ENCODE assay signal across 2 cellular contexts in genomic region chr7:140541176-140541512, GRCh38.
A peak's percentile ranks its signal among the peaks of the same experiment; 100 is the strongest.
TF ChIP-seq lines count a peak whose summit lies in the region.

No MANE protein-coding gene starts in this region.

TF ChIP-seq in HEK293, 187 proteins besides CTCF, POLR2A, EP300 and RAD21 (continued from another document):
- TF ChIP-seq ZNF626 (tag by site-specific recombination; IDR thresholded peaks at IDR 0.05) = no peak
- TF ChIP-seq ZNF140 (tag by site-specific recombination; IDR thresholded peaks at IDR 0.05) = no peak
- TF ChIP-seq, protein P1, sequence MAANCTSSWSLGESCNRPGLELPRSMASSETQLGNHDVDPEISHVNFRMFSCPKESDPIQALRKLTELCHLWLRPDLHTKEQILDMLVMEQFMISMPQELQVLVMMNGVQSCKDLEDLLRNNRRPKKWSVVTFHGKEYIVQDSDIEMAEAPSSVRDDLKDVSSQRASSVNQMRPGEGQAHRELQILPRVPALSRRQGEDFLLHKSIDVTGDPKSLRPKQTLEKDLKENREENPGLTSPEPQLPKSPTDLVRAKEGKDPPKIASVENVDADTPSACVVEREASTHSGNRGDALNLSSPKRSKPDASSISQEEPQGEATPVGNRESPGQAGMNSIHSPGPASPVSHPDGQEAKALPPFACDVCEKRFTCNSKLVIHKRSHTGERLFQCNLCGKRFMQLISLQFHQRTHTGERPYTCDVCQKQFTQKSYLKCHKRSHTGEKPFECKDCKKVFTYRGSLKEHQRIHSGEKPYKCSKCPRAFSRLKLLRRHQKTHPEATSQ (tag by site-specific recombination; IDR thresholded peaks at IDR 0.05) = no peak
- TF ChIP-seq ZNF121 (tag by site-specific recombination; IDR thresholded peaks at IDR 0.05) = no peak
- TF ChIP-seq ZFHX2 (tag by site-specific recombination; conservative IDR thresholded peaks at IDR 0.05) = peak; percentile 68
- peak; percentile 42; the same call in 1 of the 2 replicates for TF ChIP-seq ZNF692 (tag by site-specific recombination; IDR thresholded peaks at IDR 0.05)

TF ChIP-seq in HepG2, 621 proteins besides CTCF, POLR2A, EP300 and RAD21 (continued from another document):
- TF ChIP-seq, protein P2, sequence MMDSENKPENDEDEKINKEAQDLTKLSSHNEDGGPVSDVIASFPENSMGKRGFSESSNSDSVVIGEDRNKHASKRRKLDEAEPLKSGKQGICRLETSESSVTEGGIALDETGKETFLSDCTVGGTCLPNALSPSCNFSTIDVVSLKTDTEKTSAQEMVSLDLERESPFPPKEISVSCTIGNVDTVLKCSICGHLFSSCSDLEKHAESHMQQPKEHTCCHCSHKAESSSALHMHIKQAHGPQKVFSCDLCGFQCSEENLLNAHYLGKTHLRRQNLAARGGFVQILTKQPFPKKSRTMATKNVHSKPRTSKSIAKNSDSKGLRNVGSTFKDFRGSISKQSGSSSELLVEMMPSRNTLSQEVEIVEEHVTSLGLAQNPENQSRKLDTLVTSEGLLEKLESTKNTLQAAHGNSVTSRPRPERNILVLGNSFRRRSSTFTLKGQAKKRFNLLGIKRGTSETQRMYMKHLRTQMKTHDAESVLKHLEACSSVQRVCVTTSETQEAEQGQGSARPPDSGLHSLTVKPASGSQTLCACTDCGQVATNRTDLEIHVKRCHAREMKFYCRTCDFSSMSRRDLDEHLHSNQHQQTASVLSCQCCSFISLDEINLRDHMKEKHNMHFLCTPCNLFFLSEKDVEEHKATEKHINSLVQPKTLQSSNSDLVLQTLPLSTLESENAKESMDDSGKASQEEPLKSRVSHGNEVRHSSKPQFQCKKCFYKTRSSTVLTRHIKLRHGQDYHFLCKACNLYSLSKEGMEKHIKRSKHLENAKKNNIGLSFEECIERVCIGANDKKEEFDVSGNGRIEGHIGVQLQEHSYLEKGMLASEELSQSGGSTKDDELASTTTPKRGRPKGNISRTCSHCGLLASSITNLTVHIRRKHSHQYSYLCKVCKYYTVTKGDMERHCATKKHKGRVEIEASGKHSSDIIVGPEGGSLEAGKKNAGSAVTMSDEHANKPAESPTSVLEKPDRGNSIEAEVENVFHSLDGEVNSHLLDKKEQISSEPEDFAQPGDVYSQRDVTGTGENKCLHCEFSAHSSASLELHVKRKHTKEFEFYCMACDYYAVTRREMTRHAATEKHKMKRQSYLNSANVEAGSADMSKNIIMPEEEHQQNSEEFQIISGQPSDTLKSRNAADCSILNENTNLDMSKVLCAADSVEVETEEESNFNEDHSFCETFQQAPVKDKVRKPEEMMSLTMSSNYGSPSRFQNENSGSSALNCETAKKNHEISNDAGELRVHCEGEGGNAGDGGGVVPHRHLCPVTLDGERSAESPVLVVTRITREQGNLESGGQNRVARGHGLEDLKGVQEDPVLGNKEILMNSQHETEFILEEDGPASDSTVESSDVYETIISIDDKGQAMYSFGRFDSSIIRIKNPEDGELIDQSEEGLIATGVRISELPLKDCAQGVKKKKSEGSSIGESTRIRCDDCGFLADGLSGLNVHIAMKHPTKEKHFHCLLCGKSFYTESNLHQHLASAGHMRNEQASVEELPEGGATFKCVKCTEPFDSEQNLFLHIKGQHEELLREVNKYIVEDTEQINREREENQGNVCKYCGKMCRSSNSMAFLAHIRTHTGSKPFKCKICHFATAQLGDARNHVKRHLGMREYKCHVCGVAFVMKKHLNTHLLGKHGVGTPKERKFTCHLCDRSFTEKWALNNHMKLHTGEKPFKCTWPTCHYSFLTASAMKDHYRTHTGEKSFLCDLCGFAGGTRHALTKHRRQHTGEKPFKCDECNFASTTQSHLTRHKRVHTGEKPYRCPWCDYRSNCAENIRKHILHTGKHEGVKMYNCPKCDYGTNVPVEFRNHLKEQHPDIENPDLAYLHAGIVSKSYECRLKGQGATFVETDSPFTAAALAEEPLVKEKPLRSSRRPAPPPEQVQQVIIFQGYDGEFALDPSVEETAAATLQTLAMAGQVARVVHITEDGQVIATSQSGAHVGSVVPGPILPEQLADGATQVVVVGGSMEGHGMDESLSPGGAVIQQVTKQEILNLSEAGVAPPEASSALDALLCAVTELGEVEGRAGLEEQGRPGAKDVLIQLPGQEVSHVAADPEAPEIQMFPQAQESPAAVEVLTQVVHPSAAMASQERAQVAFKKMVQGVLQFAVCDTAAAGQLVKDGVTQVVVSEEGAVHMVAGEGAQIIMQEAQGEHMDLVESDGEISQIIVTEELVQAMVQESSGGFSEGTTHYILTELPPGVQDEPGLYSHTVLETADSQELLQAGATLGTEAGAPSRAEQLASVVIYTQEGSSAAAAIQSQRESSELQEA (CRISPR knock-in tag; IDR thresholded peaks at IDR 0.05; ENCODE audit: not compliant biosample characterization) = no peak
- TF ChIP-seq KAT7 (CRISPR knock-in tag; IDR thresholded peaks at IDR 0.05; ENCODE audit: borderline replicate concordance) (no peak), NFIB (CRISPR knock-in tag; IDR thresholded peaks at IDR 0.05; ENCODE audit: borderline replicate concordance) (no peak), GZF1 (CRISPR knock-in tag; IDR thresholded peaks at IDR 0.05) (no peak), RNF2 (conservative IDR thresholded peaks at IDR 0.05; ENCODE audit: low read depth) (no peak), SNAPC2 (CRISPR knock-in tag; IDR thresholded peaks at IDR 0.05) (no peak), ZNF124 (CRISPR knock-in tag; IDR thresholded peaks at IDR 0.05) (no peak), ZC3H13 (CRISPR knock-in tag; IDR thresholded peaks at IDR 0.05) (no peak), SPEN (CRISPR knock-in tag; IDR thresholded peaks at IDR 0.05; ENCODE audit: low read depth) (no peak), ZNF788 (CRISPR knock-in tag; IDR thresholded peaks at IDR 0.05; ENCODE audit: borderline replicate concordance) (no peak), MTA3 (CRISPR knock-in tag; IDR thresholded peaks at IDR 0.05) (no peak), ZNF350 (CRISPR knock-in tag; IDR thresholded peaks at IDR 0.05; ENCODE audit: borderline replicate concordance, low read depth) (no peak), ETV6 (CRISPR knock-in tag; conservative IDR thresholded peaks at IDR 0.05) (no peak), ZNF530 (CRISPR knock-in tag; IDR thresholded peaks at IDR 0.05; ENCODE audit: low read depth) (no peak), ZNF878 (CRISPR knock-in tag; IDR thresholded peaks at IDR 0.05) (no peak), ZFAT (CRISPR knock-in tag; conservative IDR thresholded peaks at IDR 0.05) (no peak)
- TF ChIP-seq, protein P3, sequence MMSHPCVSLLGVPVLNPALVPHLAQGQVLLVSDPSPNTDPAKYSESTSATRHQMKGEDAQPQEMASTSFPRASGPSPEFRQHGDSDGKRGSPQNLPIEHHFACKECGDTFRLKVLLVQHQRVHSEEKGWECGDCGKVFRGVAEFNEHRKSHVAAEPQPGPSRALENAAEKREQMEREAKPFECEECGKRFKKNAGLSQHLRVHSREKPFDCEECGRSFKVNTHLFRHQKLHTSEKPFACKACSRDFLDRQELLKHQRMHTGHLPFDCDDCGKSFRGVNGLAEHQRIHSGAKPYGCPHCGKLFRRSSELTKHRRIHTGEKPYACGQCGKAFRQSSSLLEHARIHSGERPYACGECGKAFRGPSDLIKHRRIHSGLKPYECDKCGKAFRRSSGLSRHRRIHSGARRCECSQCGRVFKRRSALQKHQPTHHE (CRISPR knock-in tag; IDR thresholded peaks at IDR 0.05; ENCODE audit: borderline replicate concordance) = no peak
